ENCODE assay signal across 13 cellular contexts in genomic region chr11:43789700-43790443, GRCh38.
DNase-seq lines count a peak whose midpoint lies in the region; ATAC-seq and TF ChIP-seq lines count a peak whose summit lies in the region.
"Had no signal": no experiment of that assay in that cellular context is flagged by ENCODE, and none has a peak within 500 bp of the region (broad histone marks: within the 10 kb centered on the region; RNA-seq: fewer than 3 reads in every experiment).

No MANE protein-coding gene starts in this region.

- intact Hi-C loops in left cardiac atrium (cut with DNase I) = no loop called here

- TF ChIP-seq CTCF in AG09309 (IDR thresholded peaks at IDR 0.05; ENCODE audit: control insufficient read depth, insufficient read depth, low read depth, low read length, missing control alignments) = no peak

- DNase-seq in AG09309 (ENCODE audit: low read depth) (peak; percentile 42), NCI-H226 (peak; percentile 48), dedifferentiated amniotic fluid mesenchymal stem cell (ENCODE audit: extremely low spot score) (peak; percentile 65), kidney tubule cell (ENCODE audit: low spot score) (peak; percentile 82), left cardiac atrium (no peak), NCI-H2227 (lab: John Stamatoyannopoulos, UW; ENCODE audit: unreplicated experiment) (no peak), occipital lobe (lab: John Stamatoyannopoulos, UW) (no peak)
- DNase-seq in activated T-cell treated with anti-CD3 and anti-CD28 coated beads, Interleukin-2, amount 50 U/mL, for 48 hours = no peak
- DNase-seq: activated CD4-positive, alpha-beta T cell treated with anti-CD3 and anti-CD28 coated beads, Interleukin-2, amount 50 U/mL, for 1 hour; central memory CD4-positive, alpha-beta T cell; NCI-H1930; stimulated activated CD8-positive, alpha-beta memory T cell treated with anti-CD3 and anti-CD28 coated beads, Interleukin-4, amount 100 ng/mL, for 48 hours; T-cell had no signal

- no peak overlapping the region for H3K4me3 ChIP-seq in AG09309 (ENCODE audit: control insufficient read depth, low read depth, low read length)

- no peak for ATAC-seq in left cardiac atrium
- ATAC-seq: T-cell had no signal

Comparison
In these comparisons a context has a peak if more than half of its experiments do, and no peak if none do; other contexts are left out.
1. DNase-seq: peak in AG09309 (single experiment), NCI-H226 (single experiment), dedifferentiated amniotic fluid mesenchymal stem cell (single experiment) and kidney tubule cell (single experiment); none in activated T-cell treated with anti-CD3 and anti-CD28 coated beads, Interleukin-2, amount 50 U/mL, for 48 hours (0 of 2), left cardiac atrium (single experiment), NCI-H2227 (single experiment) and occipital lobe (single experiment).